28 cellular contexts compared by ENCODE assay signal in the genomic region with DNA sequence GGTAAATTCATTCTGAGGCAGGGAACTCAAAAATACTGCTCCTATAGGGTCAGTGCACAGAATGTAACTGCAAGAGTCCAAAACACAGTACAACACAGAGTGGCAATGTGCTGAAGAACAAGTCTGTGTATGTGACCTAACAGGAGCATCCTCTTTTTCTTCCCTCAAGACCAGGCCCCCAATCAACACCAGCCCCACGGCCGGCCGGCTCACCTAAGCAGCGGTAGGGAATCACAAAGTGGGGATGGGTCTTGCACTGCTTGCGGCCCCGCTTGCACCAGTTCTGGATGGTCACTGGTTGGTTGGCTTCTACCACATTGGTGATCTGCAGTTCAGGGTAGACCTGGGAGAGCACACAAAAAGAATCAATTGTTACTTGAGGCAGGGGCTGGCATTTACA.
"Had no signal": no experiment of that assay in that cellular context is flagged by ENCODE, and none has a peak within 500 bp of the region (broad histone marks: within the 10 kb centered on the region; RNA-seq: fewer than 3 reads in every experiment).

No MANE protein-coding gene starts in this region.

- H3K4me3 ChIP-seq: ascending aorta, breast epithelium, cardiac muscle cell, colonic mucosa, dorsolateral prefrontal cortex, esophagus muscularis mucosa, gastroesophageal sphincter had no signal

- H3K27me3 Mint-ChIP-seq: activated CD4-positive, alpha-beta memory T cell treated with anti-CD3 and anti-CD28 coated beads, Interleukin-2, amount 10 ng/mL, durations not matched to agents 7 days and 5 days; activated CD4-positive, alpha-beta T cell treated with anti-CD3 and anti-CD28 coated beads, Interleukin-2, amount 10 ng/mL, durations not matched to agents 7 days and 5 days; activated naive CD4-positive, alpha-beta T cell treated with anti-CD3 and anti-CD28 coated beads, Interleukin-2, amount 10 ng/mL, durations not matched to agents 7 days and 5 days; activated naive CD8-positive, alpha-beta T cell treated with anti-CD3 and anti-CD28 coated beads, Interleukin-2, amount 10 ng/mL, durations not matched to agents 7 days and 5 days; activated T-cell treated with anti-CD3 and anti-CD28 coated beads, Interleukin-2, amount 50 U/mL, for 24 hours; brain had no signal

- H3K4me3 Mint-ChIP-seq: activated CD4-positive, alpha-beta memory T cell treated with anti-CD3 and anti-CD28 coated beads, Interleukin-2, amount 10 ng/mL, durations not matched to agents 7 days and 5 days; activated CD4-positive, alpha-beta T cell treated with anti-CD3 and anti-CD28 coated beads, Interleukin-2, amount 10 ng/mL, durations not matched to agents 7 days and 5 days; activated naive CD4-positive, alpha-beta T cell treated with anti-CD3 and anti-CD28 coated beads, Interleukin-2, amount 10 ng/mL, durations not matched to agents 7 days and 5 days; activated naive CD8-positive, alpha-beta T cell treated with anti-CD3 and anti-CD28 coated beads, Interleukin-2, amount 10 ng/mL, durations not matched to agents 7 days and 5 days; activated T-cell treated with anti-CD3 and anti-CD28 coated beads, Interleukin-2, amount 50 U/mL, for 24 hours; activated T-cell treated with anti-CD3 and anti-CD28 coated beads, Interleukin-2, amount 50 U/mL, for 72 hours; brain had no signal

- H3K27ac Mint-ChIP-seq: activated CD4-positive, alpha-beta memory T cell treated with anti-CD3 and anti-CD28 coated beads, Interleukin-2, amount 10 ng/mL, durations not matched to agents 7 days and 5 days; activated CD4-positive, alpha-beta T cell treated with anti-CD3 and anti-CD28 coated beads, Interleukin-2, amount 10 ng/mL, durations not matched to agents 7 days and 5 days; activated naive CD4-positive, alpha-beta T cell treated with anti-CD3 and anti-CD28 coated beads, Interleukin-2, amount 10 ng/mL, durations not matched to agents 7 days and 5 days; activated naive CD4-positive, alpha-beta T cell treated with anti-CD3 and anti-CD28 coated beads, Interleukin-2, amount 50 U/mL, for 72 hours; activated naive CD8-positive, alpha-beta T cell treated with anti-CD3 and anti-CD28 coated beads, Interleukin-2, amount 10 ng/mL, durations not matched to agents 7 days and 5 days; activated T-cell treated with anti-CD3 and anti-CD28 coated beads, Interleukin-2, amount 50 U/mL, for 24 hours; activated T-cell treated with anti-CD3 and anti-CD28 coated beads, Interleukin-2, amount 50 U/mL, for 72 hours had no signal

- H3K4me1 Mint-ChIP-seq: activated CD4-positive, alpha-beta memory T cell treated with anti-CD3 and anti-CD28 coated beads, Interleukin-2, amount 10 ng/mL, durations not matched to agents 7 days and 5 days; activated CD4-positive, alpha-beta T cell treated with anti-CD3 and anti-CD28 coated beads, Interleukin-2, amount 10 ng/mL, durations not matched to agents 7 days and 5 days; activated naive CD4-positive, alpha-beta T cell treated with anti-CD3 and anti-CD28 coated beads, Interleukin-2, amount 10 ng/mL, durations not matched to agents 7 days and 5 days; activated naive CD8-positive, alpha-beta T cell treated with anti-CD3 and anti-CD28 coated beads, Interleukin-2, amount 10 ng/mL, durations not matched to agents 7 days and 5 days had no signal

- H3K9me3 ChIP-seq: ascending aorta, breast epithelium, colonic mucosa, esophagus muscularis mucosa, gastroesophageal sphincter had no signal

- H3K9me3 Mint-ChIP-seq: activated CD4-positive, alpha-beta memory T cell treated with anti-CD3 and anti-CD28 coated beads, Interleukin-2, amount 10 ng/mL, durations not matched to agents 7 days and 5 days; activated CD4-positive, alpha-beta T cell treated with anti-CD3 and anti-CD28 coated beads, Interleukin-2, amount 10 ng/mL, durations not matched to agents 7 days and 5 days; activated naive CD4-positive, alpha-beta T cell treated with anti-CD3 and anti-CD28 coated beads, Interleukin-2, amount 50 U/mL, for 72 hours; activated T-cell treated with anti-CD3 and anti-CD28 coated beads, Interleukin-2, amount 50 U/mL, for 24 hours; activated T-cell treated with anti-CD3 and anti-CD28 coated beads, Interleukin-2, amount 50 U/mL, for 72 hours had no signal

- H3K36me3 ChIP-seq: breast epithelium, colonic mucosa had no signal

- H3K4me1 ChIP-seq: breast epithelium, colonic mucosa, gastroesophageal sphincter had no signal

- DNase-seq: activated CD4-positive, alpha-beta memory T cell treated with anti-CD3 and anti-CD28 coated beads, Interleukin-2, amount 10 ng/mL, durations not matched to agents 7 days and 5 days; activated CD4-positive, alpha-beta T cell treated with anti-CD3 and anti-CD28 coated beads for 1 hour; activated CD4-positive, alpha-beta T cell treated with anti-CD3 and anti-CD28 coated beads for 4 hours; activated CD4-positive, alpha-beta T cell treated with anti-CD3 and anti-CD28 coated beads, Interleukin-2, amount 10 ng/mL, durations not matched to agents 7 days and 5 days; activated CD4-positive, alpha-beta T cell treated with anti-CD3 and anti-CD28 coated beads, Interleukin-2, amount 50 U/mL, for 4 hours; activated CD8-positive, alpha-beta memory T cell treated with anti-CD3 and anti-CD28 coated beads, Interleukin-2, amount 50 U/mL, for 48 hours; activated gamma-delta T cell; activated naive CD4-positive, alpha-beta T cell; activated naive CD4-positive, alpha-beta T cell treated with anti-CD3 and anti-CD28 coated beads, Interleukin-2, amount 10 ng/mL, durations not matched to agents 7 days and 5 days; activated naive CD8-positive, alpha-beta T cell treated with anti-CD3 and anti-CD28 coated beads, Interleukin-2, amount 10 ng/mL, durations not matched to agents 7 days and 5 days; activated T-cell treated with anti-CD3 and anti-CD28 coated beads for 4 hours; activated T-cell treated with anti-CD3 and anti-CD28 coated beads, Interleukin-2, amount 50 U/mL, for 24 hours; activated T-cell treated with anti-CD3 and anti-CD28 coated beads, Interleukin-2, amount 50 U/mL, for 72 hours; central memory CD4-positive, alpha-beta T cell; cerebellar nuclear complex; colonic mucosa; dorsolateral prefrontal cortex; effector memory CD4-positive, alpha-beta T cell; erythroblast; foreskin keratinocyte; T-helper 2 cell had no signal

- H3K27me3 ChIP-seq: ascending aorta, breast epithelium, cardiac muscle cell, colonic mucosa, dorsolateral prefrontal cortex, esophagus muscularis mucosa, foreskin keratinocyte, gastroesophageal sphincter had no signal

- H3K27ac ChIP-seq: ascending aorta, breast epithelium, cardiac muscle cell, colonic mucosa, esophagus muscularis mucosa, foreskin keratinocyte, gastroesophageal sphincter had no signal

- ATAC-seq: activated naive CD4-positive, alpha-beta T cell treated with anti-CD3 and anti-CD28 coated beads, Interleukin-2, amount 50 U/mL, for 72 hours; activated T-cell treated with anti-CD3 and anti-CD28 coated beads, Interleukin-2, amount 50 U/mL, for 72 hours; foreskin keratinocyte; gastroesophageal sphincter had no signal
